ENCODE assay signal across 1 cellular context in the genomic region with DNA sequence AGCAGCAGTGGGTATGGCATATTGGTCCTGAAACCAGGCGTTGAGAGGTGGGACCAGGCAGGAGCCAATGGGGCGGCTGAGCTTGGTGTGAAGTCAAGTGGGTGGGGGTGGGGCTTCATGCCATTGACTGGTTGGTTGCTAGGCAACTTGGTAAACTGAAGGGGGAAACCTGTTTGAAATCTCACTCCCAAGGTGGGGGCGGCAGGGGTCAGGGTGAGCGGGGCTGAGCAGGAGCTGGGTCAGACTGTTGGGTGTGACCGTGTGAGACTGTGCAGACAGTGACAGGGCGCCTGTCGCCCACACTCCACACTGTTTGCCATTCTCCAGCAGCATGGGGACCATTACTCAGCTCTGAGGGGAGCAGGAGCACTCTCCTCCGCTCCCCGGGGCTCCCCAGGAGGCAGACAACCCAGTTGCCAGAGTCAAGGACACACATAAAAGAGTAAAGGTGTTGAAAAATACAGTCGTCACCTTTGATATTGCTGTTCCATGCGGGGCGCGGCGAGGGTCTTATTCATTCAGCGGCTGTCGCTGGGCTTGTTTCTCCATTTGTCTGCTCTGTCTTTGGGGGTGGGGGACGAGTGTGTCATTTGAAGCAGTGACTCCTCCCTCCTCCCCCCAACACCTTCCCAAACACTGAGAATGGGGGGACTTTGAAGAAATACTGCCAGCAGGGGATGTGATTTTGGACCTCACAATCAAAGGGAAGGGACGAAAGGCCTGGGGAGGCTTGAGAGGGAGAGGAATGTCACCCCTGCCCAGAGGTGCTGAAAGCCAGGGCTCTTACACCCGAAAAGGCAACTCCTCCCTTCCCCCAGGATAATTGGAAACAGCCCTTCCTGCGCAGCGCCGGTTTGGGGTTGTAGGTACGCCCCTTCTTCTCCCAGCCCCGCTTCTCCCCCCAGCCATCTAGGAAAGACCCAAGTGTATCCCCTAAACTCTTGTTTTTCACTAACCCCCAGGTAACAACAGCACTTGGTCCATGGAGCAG.
TF ChIP-seq lines count a peak whose summit lies in the region.

No MANE protein-coding gene starts in this region.

TF ChIP-seq in GM23338, 12 proteins besides CTCF, POLR2A, EP300 and RAD21 (continued from another document):
- TF ChIP-seq ZNF462 (CRISPR knock-in tag; IDR thresholded peaks at IDR 0.05): no peak
- no peak for TF ChIP-seq ZNF331 (CRISPR knock-in tag; IDR thresholded peaks at IDR 0.05; ENCODE audit: low read depth)
- TF ChIP-seq POLR2AphosphoS5 (IDR thresholded peaks at IDR 0.05; ENCODE audit: low read depth): no peak
- TF ChIP-seq CREB1 (CRISPR knock-in tag; IDR thresholded peaks at IDR 0.05; ENCODE audit: low read depth): no peak
- TF ChIP-seq REST (IDR thresholded peaks at IDR 0.05; ENCODE audit: unreplicated experiment): no peak
- no peak for TF ChIP-seq NANOG (IDR thresholded peaks at IDR 0.05; ENCODE audit: borderline replicate concordance)
- TF ChIP-seq EZH2phosphoT487 (IDR thresholded peaks at IDR 0.05; ENCODE audit: unreplicated experiment): no peak
- no peak for TF ChIP-seq ZNF114 (CRISPR knock-in tag; IDR thresholded peaks at IDR 0.05)
- no peak for TF ChIP-seq JUNB (IDR thresholded peaks at IDR 0.05; ENCODE audit: unreplicated experiment)
- no peak for TF ChIP-seq STAT1 (IDR thresholded peaks at IDR 0.05; ENCODE audit: unreplicated experiment)
- TF ChIP-seq, protein P1, sequence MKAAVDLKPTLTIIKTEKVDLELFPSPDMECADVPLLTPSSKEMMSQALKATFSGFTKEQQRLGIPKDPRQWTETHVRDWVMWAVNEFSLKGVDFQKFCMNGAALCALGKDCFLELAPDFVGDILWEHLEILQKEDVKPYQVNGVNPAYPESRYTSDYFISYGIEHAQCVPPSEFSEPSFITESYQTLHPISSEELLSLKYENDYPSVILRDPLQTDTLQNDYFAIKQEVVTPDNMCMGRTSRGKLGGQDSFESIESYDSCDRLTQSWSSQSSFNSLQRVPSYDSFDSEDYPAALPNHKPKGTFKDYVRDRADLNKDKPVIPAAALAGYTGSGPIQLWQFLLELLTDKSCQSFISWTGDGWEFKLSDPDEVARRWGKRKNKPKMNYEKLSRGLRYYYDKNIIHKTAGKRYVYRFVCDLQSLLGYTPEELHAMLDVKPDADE (IDR thresholded peaks at IDR 0.05): no peak
